In genomic region chr1:889774-890173, GRCh38 we compare ENCODE assay signal across 6 cellular contexts. TPM values are rescaled to one million over a fixed set of nuclear protein-coding genes. Genes with fewer than 3 reads are reported as not detected.
"Had no signal": no experiment of that assay in that cellular context is flagged by ENCODE, and none has a peak within 500 bp of the region (broad histone marks: within the 10 kb centered on the region; RNA-seq: fewer than 3 reads in every experiment).

No MANE protein-coding gene starts in this region.

RNA-seq across cellular contexts. Expression of gene SAMD11, which starts 33.9 kb away (rescaled TPM):
- total RNA-seq: activated naive CD4-positive, alpha-beta T cell treated with anti-CD3 and anti-CD28 coated beads for 36 hours; activated naive CD4-positive, alpha-beta T cell treated with anti-CD3 and anti-CD28 coated beads, Interleukin-2, amount 50 U/mL, for 72 hours; activated naive CD8-positive, alpha-beta T cell treated with anti-CD3 and anti-CD28 coated beads for 36 hours; activated T-cell treated with anti-CD3 and anti-CD28 coated beads, Interleukin-2, amount 50 U/mL, for 4 hours; activated T-helper 1 cell treated with anti-CD3 and anti-CD28 coated beads, Interleukin-12 subunit alpha, Interleukin-12 subunit beta, Interleukin-2, Interleukin-4 antibody, amounts not matched to agents 30 ng/mL and 10 ng/mL and 1 ng/mL, durations not matched to agents 14 hours and 24 hours and 36 hours; activated T-helper 2 cell treated with anti-CD3 and anti-CD28 coated beads, Interferon-gamma antibody, Interleukin-2, Interleukin-4, amounts not matched to agents 10 μg/mL and 5 μg/mL and 100 μg/mL, durations not matched to agents 14 hours and 24 hours and 36 hours had no signal
